Comparison of ENCODE assay signal across 26 cellular contexts in genomic region chr16:17850626-17851265, GRCh38.
DNase-seq lines count a peak whose midpoint lies in the region; ATAC-seq and TF ChIP-seq lines count a peak whose summit lies in the region.
"Had no signal": no experiment of that assay in that cellular context is flagged by ENCODE, and none has a peak within 500 bp of the region (broad histone marks: within the 10 kb centered on the region; RNA-seq: fewer than 3 reads in every experiment).

No MANE protein-coding gene starts in this region.

- H4K20me1 ChIP-seq in mammary epithelial cell (ENCODE audit: insufficient read depth, low read length) (no peaks in the 10 kb centered on the region), MM.1S (ENCODE audit: insufficient read depth, low read length) (no peaks in the 10 kb centered on the region)

- TF ChIP-seq CTCF in WERI-Rb-1 (IDR thresholded peaks at IDR 0.05; ENCODE audit: low read depth, low read length) (no peak), progenitor cell of endocrine pancreas (IDR thresholded peaks at IDR 0.05; ENCODE audit: unreplicated experiment) (no peak), mammary epithelial cell (conservative IDR thresholded peaks at IDR 0.05 in 1 of 2, IDR thresholded peaks at IDR 0.05 in 1 of 2; ENCODE audit: extremely low read depth in 1 of 2, insufficient read depth in 1 of 2, low read depth in 1 of 2, low read length in 2 of 2) (no peak), MM.1S (IDR thresholded peaks at IDR 0.05; ENCODE audit: low read length) (no peak)

- H3F3A ChIP-seq in MM.1S (ENCODE audit: insufficient read depth, low read length), result no peaks in the 10 kb centered on the region

- no peaks in the 10 kb centered on the region for H3K36me3 ChIP-seq in WERI-Rb-1
- no peaks in the 10 kb centered on the region for H3K36me3 ChIP-seq in mammary epithelial cell (ENCODE audit: insufficient read depth, low read length)
- no peaks in the 10 kb centered on the region for H3K36me3 ChIP-seq in MM.1S (replicated peaks; ENCODE audit: insufficient read depth, low read length)
- H3K36me3 ChIP-seq: neutrophil, prostate gland, suprapubic skin had no signal

- intact Hi-C loops in mammary epithelial cell (cut with micrococcal nuclease), result no loop called here

- CTCF ChIA-PET in mammary epithelial cell (lab: Charles Lee; ENCODE audit: low non-redundant PET), result no interaction called here

- no peaks in the 10 kb centered on the region for H3K4me1 ChIP-seq in mammary epithelial cell (ENCODE audit: insufficient read depth, low read length)
- no peaks in the 10 kb centered on the region for H3K4me1 ChIP-seq in MM.1S (ENCODE audit: low read length)
- H3K4me1 ChIP-seq: prostate gland, suprapubic skin had no signal

- H3K27ac ChIP-seq in WERI-Rb-1, result no peak overlapping the region
- H3K27ac ChIP-seq in mammary epithelial cell (ENCODE audit: insufficient read depth, low read depth, low read length), result no peak overlapping the region
- no peak overlapping the region for H3K27ac ChIP-seq in MM.1S (ENCODE audit: low read length)
- H3K27ac ChIP-seq: 22Rv1, neutrophil, prostate gland, suprapubic skin had no signal

- no peaks in the 10 kb centered on the region for H3K9me2 ChIP-seq in MM.1S (replicated peaks; ENCODE audit: insufficient read depth, low read length)

- no peak for ATAC-seq in GM19023 (IDR thresholded peaks at IDR 0.05; ENCODE audit: unreplicated experiment)
- ATAC-seq: Panc1; stimulated activated naive B cell treated with anti-CD40 and anti-IgM and Interleukin-4, amounts not matched to agents 10 μg/mL and 1 μg/mL and 100 μg/mL, for 72 hours had no signal

- H2AFZ ChIP-seq in mammary epithelial cell (ENCODE audit: low read depth, low read length), result no peak overlapping the region
- no peak overlapping the region for H2AFZ ChIP-seq in MM.1S (ENCODE audit: low read length)

- no peaks in the 10 kb centered on the region for H3K79me2 ChIP-seq in mammary epithelial cell (ENCODE audit: insufficient read depth, low read length)
- no peaks in the 10 kb centered on the region for H3K79me2 ChIP-seq in MM.1S (ENCODE audit: low read length)

- in situ Hi-C loops in mammary epithelial cell (cut with MboI; ENCODE audit: low sequenced_read_pairs in 2 of 2), result no loop called here

- peak in 2 of 3 experiments; percentile 20 to 69 for DNase-seq in NCI-H1417 (lab: John Stamatoyannopoulos, UW)
- no peak for DNase-seq in NCI-H1417 treated with DMSO at 0.1 percent for 48 hours (lab: John Stamatoyannopoulos, UW)
- DNase-seq in WERI-Rb-1, result peak; percentile 18
- DNase-seq in left kidney (ENCODE audit: low read depth, low spot score), result peak; percentile 43
- DNase-seq in progenitor cell of endocrine pancreas (ENCODE audit: low spot score, unreplicated experiment), result no peak
- DNase-seq in mammary epithelial cell, result no peak
- no peak for DNase-seq in MM.1S
- DNase-seq: activated CD4-positive, CD25-positive, alpha-beta regulatory T cell; activated naive CD4-positive, alpha-beta T cell treated with anti-CD3 and anti-CD28 coated beads for 36 hours; amniotic stem cell; effector memory CD4-positive, alpha-beta T cell; erythroblast; kidney; NCI-H187 treated with DMSO at 0.1 percent for 48 hours; NCI-H345; NK-92 treated with Interleukin-12 subunit alpha and Interleukin-12 subunit beta, amount 100 ng/mL, for 24 hours; SHP77; stimulated activated naive B cell treated with anti-CD40 and anti-IgM and Interleukin-4, amounts not matched to agents 10 μg/mL and 1 μg/mL and 100 μg/mL, for 72 hours; SW 1271; T1000 had no signal

- peaks cover 17% of the 10 kb centered on the region for H3K27me3 Mint-ChIP-seq in progenitor cell of endocrine pancreas

- BruUV-seq in mammary epithelial cell (replicated peaks; lab: Mats Ljungman, UMichigan), result no TSS peak

- H3K4me2 ChIP-seq in mammary epithelial cell (ENCODE audit: insufficient read depth, low read depth, low read length), result no peak overlapping the region
- H3K4me2 ChIP-seq in MM.1S (ENCODE audit: low read depth, low read length), result no peak overlapping the region

- H3K4me3 ChIP-seq in WERI-Rb-1 (ENCODE audit: low read depth, low read length), result no peak overlapping the region
- no peak overlapping the region for H3K4me3 ChIP-seq in mammary epithelial cell (replicated peaks in 1 of 3; ENCODE audit: insufficient read depth in 1 of 3, low read depth in 2 of 3, low read length in 3 of 3)
- no peak overlapping the region for H3K4me3 ChIP-seq in MM.1S (ENCODE audit: low read length)
- H3K4me3 ChIP-seq: prostate gland, suprapubic skin had no signal

- 38% methylated on average over 16 of the region's 16 CpGs for WGBS in mammary epithelial cell (ENCODE audit: low coverage, missing lambda C conversion rate)

- H3K9me3 Mint-ChIP-seq in progenitor cell of endocrine pancreas (ENCODE audit: low read depth), result no peaks in the 10 kb centered on the region

- H3K9me3 ChIP-seq in WERI-Rb-1 (ENCODE audit: severe bottlenecking) (no peaks in the 10 kb centered on the region), mammary epithelial cell (replicated peaks; ENCODE audit: insufficient read depth, low read length) (peaks cover 9% of the 10 kb centered on the region), MM.1S (replicated peaks; ENCODE audit: insufficient read depth, low read length) (no peaks in the 10 kb centered on the region)
- H3K9me3 ChIP-seq: neutrophil, prostate gland, suprapubic skin had no signal

- H3K27me3 ChIP-seq in WERI-Rb-1 (ENCODE audit: insufficient read depth, low read depth, severe bottlenecking) (no peaks in the 10 kb centered on the region), mammary epithelial cell (ENCODE audit: insufficient read depth, low read length) (no peaks in the 10 kb centered on the region), MM.1S (replicated peaks; ENCODE audit: insufficient read depth, low read length) (no peaks in the 10 kb centered on the region)
- H3K27me3 ChIP-seq: neutrophil, suprapubic skin had no signal

- no peak overlapping the region for H3K27ac Mint-ChIP-seq in progenitor cell of endocrine pancreas
- H3K27ac Mint-ChIP-seq: activated naive CD4-positive, alpha-beta T cell treated with anti-CD3 and anti-CD28 coated beads for 36 hours; stimulated activated naive B cell treated with anti-CD40 and anti-IgM and Interleukin-4, amounts not matched to agents 10 μg/mL and 1 μg/mL and 100 μg/mL, for 72 hours had no signal

- H3K4me1 Mint-ChIP-seq in progenitor cell of endocrine pancreas (ENCODE audit: low read depth), result peaks cover 10% of the 10 kb centered on the region

- dilution Hi-C loops in mammary epithelial cell (cut with HindIII; ENCODE audit: low sequenced_read_pairs), result no loop called here

- peak overlapping the region; percentile 24 for H3K4me3 Mint-ChIP-seq in progenitor cell of endocrine pancreas (ENCODE audit: low read depth)
- H3K4me3 Mint-ChIP-seq: activated naive CD4-positive, alpha-beta T cell treated with anti-CD3 and anti-CD28 coated beads for 36 hours; stimulated activated naive B cell treated with anti-CD40 and anti-IgM and Interleukin-4, amounts not matched to agents 10 μg/mL and 1 μg/mL and 100 μg/mL, for 72 hours had no signal

- H3K9ac ChIP-seq in mammary epithelial cell (ENCODE audit: insufficient read depth, low read length) (no peak overlapping the region), MM.1S (ENCODE audit: low read length) (no peak overlapping the region)

- H3K36me3 Mint-ChIP-seq in progenitor cell of endocrine pancreas (ENCODE audit: insufficient read depth), result no peaks in the 10 kb centered on the region
- H3K36me3 Mint-ChIP-seq: stimulated activated naive B cell treated with anti-CD40 and anti-IgM and Interleukin-4, amounts not matched to agents 10 μg/mL and 1 μg/mL and 100 μg/mL, for 72 hours had no signal

Comparison
In these comparisons a context has a peak if more than half of its experiments do, and no peak if none do; other contexts are left out.
1. DNase-seq: peak in NCI-H1417 (2 of 3), WERI-Rb-1 (single experiment) and left kidney (single experiment); none in NCI-H1417 treated with DMSO at 0.1 percent for 48 hours (single experiment), progenitor cell of endocrine pancreas (single experiment), mammary epithelial cell (single experiment) and MM.1S (single experiment).